Comparison of ENCODE assay signal across 2 cellular contexts in genomic region chr5:136901-137300, GRCh38.
TF ChIP-seq lines count a peak whose summit lies in the region.

No MANE protein-coding gene starts in this region.

TF ChIP-seq in IMR-90, 13 proteins besides CTCF, POLR2A, EP300 and RAD21:
- TF ChIP-seq USF2 (IDR thresholded peaks at IDR 0.05; ENCODE audit: low read depth, low read length) (no peak), CEBPB (IDR thresholded peaks at IDR 0.05; ENCODE audit: low read depth, low read length) (peak; percentile 60)

TF ChIP-seq in WTC11, 78 proteins besides CTCF, POLR2A, EP300 and RAD21:
- no peak for TF ChIP-seq E2F5 (CRISPR knock-in tag; IDR thresholded peaks at IDR 0.05)
- TF ChIP-seq ZNF263 (CRISPR knock-in tag; IDR thresholded peaks at IDR 0.05; ENCODE audit: low read depth) = no peak
- TF ChIP-seq, protein P1, sequence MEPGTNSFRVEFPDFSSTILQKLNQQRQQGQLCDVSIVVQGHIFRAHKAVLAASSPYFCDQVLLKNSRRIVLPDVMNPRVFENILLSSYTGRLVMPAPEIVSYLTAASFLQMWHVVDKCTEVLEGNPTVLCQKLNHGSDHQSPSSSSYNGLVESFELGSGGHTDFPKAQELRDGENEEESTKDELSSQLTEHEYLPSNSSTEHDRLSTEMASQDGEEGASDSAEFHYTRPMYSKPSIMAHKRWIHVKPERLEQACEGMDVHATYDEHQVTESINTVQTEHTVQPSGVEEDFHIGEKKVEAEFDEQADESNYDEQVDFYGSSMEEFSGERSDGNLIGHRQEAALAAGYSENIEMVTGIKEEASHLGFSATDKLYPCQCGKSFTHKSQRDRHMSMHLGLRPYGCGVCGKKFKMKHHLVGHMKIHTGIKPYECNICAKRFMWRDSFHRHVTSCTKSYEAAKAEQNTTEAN (CRISPR knock-in tag; IDR thresholded peaks at IDR 0.05) = no peak
- TF ChIP-seq, protein P2, sequence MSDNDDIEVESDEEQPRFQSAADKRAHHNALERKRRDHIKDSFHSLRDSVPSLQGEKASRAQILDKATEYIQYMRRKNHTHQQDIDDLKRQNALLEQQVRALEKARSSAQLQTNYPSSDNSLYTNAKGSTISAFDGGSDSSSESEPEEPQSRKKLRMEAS (CRISPR knock-in tag; IDR thresholded peaks at IDR 0.05) = no peak
- TF ChIP-seq, protein P3, sequence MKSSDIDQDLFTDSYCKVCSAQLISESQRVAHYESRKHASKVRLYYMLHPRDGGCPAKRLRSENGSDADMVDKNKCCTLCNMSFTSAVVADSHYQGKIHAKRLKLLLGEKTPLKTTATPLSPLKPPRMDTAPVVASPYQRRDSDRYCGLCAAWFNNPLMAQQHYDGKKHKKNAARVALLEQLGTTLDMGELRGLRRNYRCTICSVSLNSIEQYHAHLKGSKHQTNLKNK (CRISPR knock-in tag; IDR thresholded peaks at IDR 0.05) = no peak
- TF ChIP-seq NFYB (CRISPR knock-in tag; conservative IDR thresholded peaks at IDR 0.05; ENCODE audit: low read depth) = no peak
- TF ChIP-seq ZNF281 (CRISPR knock-in tag; IDR thresholded peaks at IDR 0.05) = no peak
- TF ChIP-seq ZNF219 (CRISPR knock-in tag; IDR thresholded peaks at IDR 0.05; ENCODE audit: borderline replicate concordance) = no peak
- TF ChIP-seq IRF2 (CRISPR knock-in tag; IDR thresholded peaks at IDR 0.05; ENCODE audit: borderline replicate concordance, low read depth) = no peak
- no peak for TF ChIP-seq GTF2I (CRISPR knock-in tag; conservative IDR thresholded peaks at IDR 0.05)
- TF ChIP-seq SP1 (CRISPR knock-in tag; conservative IDR thresholded peaks at IDR 0.05) = no peak
- no peak for TF ChIP-seq ZNF138 (CRISPR knock-in tag; conservative IDR thresholded peaks at IDR 0.05)
- TF ChIP-seq ZNF396 (CRISPR knock-in tag; IDR thresholded peaks at IDR 0.05; ENCODE audit: borderline replicate concordance) = no peak
